In the genomic region with DNA sequence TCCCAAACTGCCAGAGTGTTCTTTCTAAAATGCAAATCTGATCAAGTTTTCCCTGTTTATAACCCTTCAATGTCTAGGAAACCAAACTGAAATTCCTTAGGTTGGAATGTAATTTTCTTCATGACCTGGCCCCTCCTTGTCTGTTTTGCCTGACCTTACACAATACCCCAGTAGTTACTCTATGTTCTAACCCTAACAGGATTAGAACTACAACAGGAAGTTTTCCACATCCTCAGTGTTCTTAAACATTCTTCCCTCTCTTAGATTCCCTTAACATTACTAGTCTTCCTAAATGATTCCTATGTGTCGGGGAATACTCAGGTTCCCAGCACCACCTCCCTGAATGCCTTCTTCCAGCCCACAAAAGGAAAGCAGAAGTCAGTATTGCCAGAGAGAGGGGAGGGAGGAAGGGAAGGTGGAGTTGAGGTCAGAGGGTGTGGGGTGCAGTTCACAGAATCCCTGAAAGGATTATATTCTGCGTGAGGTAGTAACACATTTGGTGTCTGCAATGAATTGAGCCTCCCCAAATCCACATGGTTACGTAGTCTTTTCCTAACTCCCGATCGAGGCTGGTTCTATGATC, we compare ENCODE assay signal across 1 cellular context.
TF ChIP-seq lines count a peak whose summit lies in the region.

No MANE protein-coding gene starts in this region.

TF ChIP-seq in K562, 482 proteins besides CTCF, POLR2A, EP300 and RAD21:
- TF ChIP-seq XRCC5 (IDR thresholded peaks at IDR 0.05; ENCODE audit: low read depth, low read length), result no peak
- TF ChIP-seq, protein P1, sequence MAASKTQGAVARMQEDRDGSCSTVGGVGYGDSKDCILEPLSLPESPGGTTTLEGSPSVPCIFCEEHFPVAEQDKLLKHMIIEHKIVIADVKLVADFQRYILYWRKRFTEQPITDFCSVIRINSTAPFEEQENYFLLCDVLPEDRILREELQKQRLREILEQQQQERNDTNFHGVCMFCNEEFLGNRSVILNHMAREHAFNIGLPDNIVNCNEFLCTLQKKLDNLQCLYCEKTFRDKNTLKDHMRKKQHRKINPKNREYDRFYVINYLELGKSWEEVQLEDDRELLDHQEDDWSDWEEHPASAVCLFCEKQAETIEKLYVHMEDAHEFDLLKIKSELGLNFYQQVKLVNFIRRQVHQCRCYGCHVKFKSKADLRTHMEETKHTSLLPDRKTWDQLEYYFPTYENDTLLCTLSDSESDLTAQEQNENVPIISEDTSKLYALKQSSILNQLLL (CRISPR knock-in tag; IDR thresholded peaks at IDR 0.05; ENCODE audit: borderline replicate concordance), result no peak
- peak; percentile 59; the same call in 1 of the 2 replicates for TF ChIP-seq SPI1 (IDR thresholded peaks at IDR 0.05; ENCODE audit: borderline replicate concordance, low read depth, low read length)
- TF ChIP-seq, protein P2, sequence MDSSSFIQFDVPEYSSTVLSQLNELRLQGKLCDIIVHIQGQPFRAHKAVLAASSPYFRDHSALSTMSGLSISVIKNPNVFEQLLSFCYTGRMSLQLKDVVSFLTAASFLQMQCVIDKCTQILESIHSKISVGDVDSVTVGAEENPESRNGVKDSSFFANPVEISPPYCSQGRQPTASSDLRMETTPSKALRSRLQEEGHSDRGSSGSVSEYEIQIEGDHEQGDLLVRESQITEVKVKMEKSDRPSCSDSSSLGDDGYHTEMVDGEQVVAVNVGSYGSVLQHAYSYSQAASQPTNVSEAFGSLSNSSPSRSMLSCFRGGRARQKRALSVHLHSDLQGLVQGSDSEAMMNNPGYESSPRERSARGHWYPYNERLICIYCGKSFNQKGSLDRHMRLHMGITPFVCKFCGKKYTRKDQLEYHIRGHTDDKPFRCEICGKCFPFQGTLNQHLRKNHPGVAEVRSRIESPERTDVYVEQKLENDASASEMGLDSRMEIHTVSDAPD (CRISPR knock-in tag; IDR thresholded peaks at IDR 0.05), result no peak
- no peak for TF ChIP-seq HNRNPLL (IDR thresholded peaks at IDR 0.05; ENCODE audit: low read depth, low read length, poor library complexity, severe bottlenecking)
- TF ChIP-seq CBFA2T3 (IDR thresholded peaks at IDR 0.05), result no peak
